8 cellular contexts compared by ENCODE assay signal in genomic region chr4:110510955-110511544, GRCh38. TPM values are rescaled to one million over a fixed set of nuclear protein-coding genes. Genes with fewer than 3 reads are reported as not detected.
DNase-seq lines count a peak whose midpoint lies in the region; ATAC-seq, FAIRE-seq and TF ChIP-seq lines count a peak whose summit lies in the region.

No MANE protein-coding gene starts in this region.

- no peak overlapping the region for H3K9ac ChIP-seq in endothelial cell of umbilical vein (replicated peaks; ENCODE audit: extremely low read depth, insufficient read depth, low read length)

- TF ChIP-seq POLR2A in endothelial cell of umbilical vein (IDR thresholded peaks at IDR 0.05; ENCODE audit: low read depth, low read length), result no peak

- POLR2A ChIA-PET in BJ (lab: Charles Lee), result no interaction called here
- POLR2A ChIA-PET in endothelial cell of umbilical vein (lab: Charles Lee), result interaction anchor here (0.7 kb wide), 1 partner anchor 305 kb away, joined by 3 read pairs; no protein-coding TSS in a partner anchor

- no peaks in the 10 kb centered on the region for H3K9me1 ChIP-seq in endothelial cell of umbilical vein (replicated peaks; ENCODE audit: control insufficient read depth, extremely low read depth, insufficient read depth, low read length)

- H3K9me3 Mint-ChIP-seq in activated T-cell treated with anti-CD3 and anti-CD28 coated beads, Interleukin-2, amount 50 U/mL, for 4 hours, result no peaks in the 10 kb centered on the region

- H2AFZ ChIP-seq in endothelial cell of umbilical vein (ENCODE audit: low read depth, low read length), result no peak overlapping the region

- H3K27me3 Mint-ChIP-seq in activated T-cell treated with anti-CD3 and anti-CD28 coated beads, Interleukin-2, amount 50 U/mL, for 4 hours (ENCODE audit: low read depth), result no peaks in the 10 kb centered on the region

- H3K36me3 Mint-ChIP-seq in activated T-cell treated with anti-CD3 and anti-CD28 coated beads, Interleukin-2, amount 50 U/mL, for 4 hours (ENCODE audit: insufficient read depth), result no peaks in the 10 kb centered on the region

- H3K9me3 ChIP-seq in endothelial cell of umbilical vein (replicated peaks; ENCODE audit: control insufficient read depth, insufficient read depth, low read length), result no peaks in the 10 kb centered on the region

- H3K4me3 Mint-ChIP-seq in activated T-cell treated with anti-CD3 and anti-CD28 coated beads, Interleukin-2, amount 50 U/mL, for 4 hours, result no peak overlapping the region

- BruUV-seq in endothelial cell of umbilical vein (replicated peaks; lab: Mats Ljungman, UMichigan), result no TSS peak

- dilution Hi-C loops in endothelial cell of umbilical vein (cut with MboI; ENCODE audit: extremely low pct_ligation_motif_present, low sequenced_read_pairs), result no loop called here

- no peak overlapping the region for H3K27ac ChIP-seq in endothelial cell of umbilical vein (ENCODE audit: insufficient read depth, low read depth, low read length)

- peaks cover 12% of the 10 kb centered on the region for H3K4me1 Mint-ChIP-seq in activated T-cell treated with anti-CD3 and anti-CD28 coated beads, Interleukin-2, amount 50 U/mL, for 4 hours (ENCODE audit: low read depth)

- CTCF ChIA-PET in BJ (lab: Yijun Ruan, JAX), result interaction anchor here (0.6 to 13.5 kb wide), 20 partner anchors 9 to 525 kb away, joined by 3 to 189 read pairs (median 6); partner anchors contain the start of gene ENPEP
- CTCF ChIA-PET in endothelial cell of umbilical vein (lab: Charles Lee), result interaction anchor here (0.6 to 17.2 kb wide), 22 partner anchors 8 to 1521 kb away, joined by 3 to 527 read pairs (median 4); no protein-coding TSS in a partner anchor

- no peak for DNase-seq in BJ (ENCODE audit: low read depth)
- peak; percentile 51 for DNase-seq in KG1 (lab: John Stamatoyannopoulos, UW)
- peak; percentile 80 for DNase-seq in RKO (ENCODE audit: low spot score)
- peak; percentile 57 for DNase-seq in endothelial cell of umbilical vein (ENCODE audit: low read depth, low spot score)
- DNase-seq in myocyte (ENCODE audit: low read depth), result peak; percentile 69
- no peak for DNase-seq in activated CD4-positive, CD25-positive, alpha-beta regulatory T cell treated with anti-CD3 and anti-CD28 coated beads, Interleukin-2, amount 50 U/mL, for 72 hours
- no peak for DNase-seq in activated T-cell treated with anti-CD3 and anti-CD28 coated beads, Interleukin-2, amount 50 U/mL, for 4 hours

- H3K4me3 ChIP-seq in BJ (ENCODE audit: low read depth, low read length) (no peak overlapping the region), endothelial cell of umbilical vein (replicated peaks in 1 of 3; ENCODE audit: insufficient read depth in 1 of 3, low read depth in 1 of 3, low read length in 3 of 3) (no peak overlapping the region)

- no peaks in the 10 kb centered on the region for H3K79me2 ChIP-seq in endothelial cell of umbilical vein (ENCODE audit: control insufficient read depth, insufficient read depth, low read length)

- H3K27me3 ChIP-seq in BJ (ENCODE audit: control insufficient read depth, insufficient read depth, low read length) (no peaks in the 10 kb centered on the region; the same call in 1 of the 2 replicates), endothelial cell of umbilical vein (ENCODE audit: control insufficient read depth in 2 of 2, insufficient read depth in 2 of 2, low read length in 2 of 2) (no peaks in the 10 kb centered on the region)

- peak; percentile 54 for TF ChIP-seq CTCF in BJ (IDR thresholded peaks at IDR 0.05; ENCODE audit: insufficient read depth, low read depth, low read length)
- peak; percentile 31 to 40 for TF ChIP-seq CTCF in endothelial cell of umbilical vein (IDR thresholded peaks at IDR 0.05; ENCODE audit: extremely low read depth in 1 of 2, insufficient read depth in 1 of 2, low read depth in 1 of 2, low read length in 2 of 2)

- intact Hi-C loops in endothelial cell of umbilical vein (cut with micrococcal nuclease), result loop anchor here (1.0 to 10.0 kb wide), 4 partner anchors 196 to 1524 kb away; no protein-coding TSS in a partner anchor

- H3K4me2 ChIP-seq in endothelial cell of umbilical vein (ENCODE audit: insufficient read depth, low read length), result no peak overlapping the region

- no peaks in the 10 kb centered on the region for H3K36me3 ChIP-seq in BJ (ENCODE audit: control insufficient read depth, insufficient read depth, low read length)
- H3K36me3 ChIP-seq in endothelial cell of umbilical vein (ENCODE audit: control insufficient read depth in 2 of 2, extremely low read depth in 1 of 2, insufficient read depth in 2 of 2, low read length in 2 of 2), result no peaks in the 10 kb centered on the region

- peak; percentile 65 for ATAC-seq in GM19035 (IDR thresholded peaks at IDR 0.05; ENCODE audit: unreplicated experiment)
- ATAC-seq in activated T-cell treated with anti-CD3 and anti-CD28 coated beads, Interleukin-2, amount 50 U/mL, for 4 hours, result no peak

- peaks cover 10% of the 10 kb centered on the region for H3K4me1 ChIP-seq in endothelial cell of umbilical vein (ENCODE audit: control insufficient read depth, extremely low read depth, insufficient read depth, low read length)

- H4K20me1 ChIP-seq in endothelial cell of umbilical vein (replicated peaks; ENCODE audit: control insufficient read depth, extremely low read depth, insufficient read depth, low read length), result no peaks in the 10 kb centered on the region

- peak; percentile 47 for FAIRE-seq in endothelial cell of umbilical vein (lab: Jason Lieb, UNC)

TF ChIP-seq in endothelial cell of umbilical vein, 7 proteins besides CTCF, POLR2A, EP300 and RAD21:
- no peak for TF ChIP-seq EZH2 (IDR thresholded peaks at IDR 0.05; ENCODE audit: borderline replicate concordance, low read depth, low read length, severe bottlenecking)
- TF ChIP-seq POLR2AphosphoS5 (IDR thresholded peaks at IDR 0.05; ENCODE audit: insufficient read depth, low read depth, low read length), result no peak
- no peak for TF ChIP-seq JUN (IDR thresholded peaks at IDR 0.05; ENCODE audit: borderline replicate concordance, insufficient read depth, insufficient read length, low read depth)
- no peak for TF ChIP-seq MAX (IDR thresholded peaks at IDR 0.05; ENCODE audit: insufficient read depth, insufficient read length)
- TF ChIP-seq FOS (IDR thresholded peaks at IDR 0.05; ENCODE audit: borderline replicate concordance, insufficient read depth, low read length), result no peak
- no peak for TF ChIP-seq MYC (IDR thresholded peaks at IDR 0.05; ENCODE audit: low read depth, low read length)
- TF ChIP-seq GATA2 (IDR thresholded peaks at IDR 0.05; ENCODE audit: insufficient read depth, insufficient read length, low read depth, low read length), result no peak
TF ChIP-seq in endothelial cell of umbilical vein: peak in this region for 0.

RNA-seq across cellular contexts. Expression of gene ENPEP, which starts 35.1 kb away (rescaled TPM):
- polyA plus RNA-seq in BJ (2011; rRNA removed), result 0.40 and 0.75 TPM in 2 replicates
- 0.28 and 0.51 TPM in 2 replicates for polyA minus RNA-seq in BJ (2011; rRNA and poly(A)+ RNA removed)
- total RNA-seq in endothelial cell of umbilical vein, result not detected in 2 replicates
- not detected in 2 replicates for polyA plus RNA-seq in endothelial cell of umbilical vein
- polyA plus RNA-seq in endothelial cell of umbilical vein (2011; cell fraction: cytosol; rRNA removed), result not detected in 2 replicates
- not detected in 2 replicates for polyA plus RNA-seq in endothelial cell of umbilical vein (2011; cell fraction: nucleus; rRNA removed)
- polyA plus RNA-seq in endothelial cell of umbilical vein (2012), result not detected in 2 replicates
- polyA minus RNA-seq in endothelial cell of umbilical vein, result not detected in 2 replicates
- polyA minus RNA-seq in endothelial cell of umbilical vein (2011; cell fraction: cytosol; rRNA and poly(A)+ RNA removed), result not detected
- not detected in 2 replicates for polyA minus RNA-seq in endothelial cell of umbilical vein (2011; cell fraction: nucleus; rRNA and poly(A)+ RNA removed)
- total RNA-seq in myocyte, result 1.4 and 3.1 TPM in 2 replicates
- polyA plus RNA-seq in myocyte (2012), result 0.10 TPM
- total RNA-seq in activated T-cell treated with anti-CD3 and anti-CD28 coated beads, Interleukin-2, amount 50 U/mL, for 4 hours, result not detected

Comparison
In these comparisons a context has a peak if more than half of its experiments do, and no peak if none do; other contexts are left out.
1. DNase-seq: peak in KG1 (single experiment), RKO (single experiment), endothelial cell of umbilical vein (single experiment) and myocyte (single experiment); none in BJ (single experiment), activated CD4-positive, CD25-positive, alpha-beta regulatory T cell treated with anti-CD3 and anti-CD28 coated beads, Interleukin-2, amount 50 U/mL, for 72 hours (single experiment) and activated T-cell treated with anti-CD3 and anti-CD28 coated beads, Interleukin-2, amount 50 U/mL, for 4 hours (single experiment).